ENCODE assay signal across 15 cellular contexts in the genomic region with DNA sequence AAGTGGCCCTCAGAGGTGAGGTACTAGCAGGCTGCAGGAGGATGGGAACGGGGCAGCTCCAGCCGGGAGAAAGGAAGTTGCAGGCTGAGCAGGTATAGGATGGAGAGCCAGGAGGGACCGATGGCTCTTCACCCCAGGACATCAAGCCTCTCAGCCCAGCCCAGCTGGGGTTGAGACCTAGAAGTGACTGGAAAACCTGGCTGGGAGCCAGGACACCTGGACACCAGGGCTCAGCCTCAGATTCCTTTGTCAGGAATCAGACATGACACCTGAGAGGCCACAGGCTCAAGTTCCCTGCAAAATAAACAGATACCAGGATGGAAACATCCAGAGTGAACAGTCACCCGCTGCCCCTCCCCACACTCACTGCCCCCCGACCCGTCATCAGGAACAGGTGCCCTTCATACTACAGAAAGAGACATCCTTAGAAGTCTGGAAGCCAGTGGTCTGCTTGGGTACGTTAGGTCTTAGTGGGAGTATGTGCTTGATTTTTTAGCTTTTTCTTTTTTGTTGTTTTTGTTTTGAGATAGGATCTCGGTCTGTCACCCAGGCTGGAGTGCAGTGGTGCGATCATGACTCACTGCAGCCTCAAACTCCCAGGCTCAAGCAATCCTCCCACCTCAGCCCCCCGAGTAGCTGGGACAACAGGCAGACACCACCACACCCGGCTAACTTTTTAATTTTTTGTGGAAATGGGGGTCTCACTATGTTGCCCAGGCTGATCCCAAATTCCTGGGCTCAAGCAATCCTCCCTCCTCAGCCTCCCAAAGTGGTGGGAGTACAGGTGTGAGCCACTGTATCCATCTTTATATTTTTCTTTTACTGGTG.
DNase-seq lines count a peak whose midpoint lies in the region; ATAC-seq and TF ChIP-seq lines count a peak whose summit lies in the region.
"Had no signal": no experiment of that assay in that cellular context is flagged by ENCODE, and none has a peak within 500 bp of the region (broad histone marks: within the 10 kb centered on the region; RNA-seq: fewer than 3 reads in every experiment).

No MANE protein-coding gene starts in this region.

- no peaks in the 10 kb centered on the region for H3K9me3 Mint-ChIP-seq in WTC11
- H3K9me3 Mint-ChIP-seq: activated naive CD4-positive, alpha-beta T cell treated with anti-CD3 and anti-CD28 coated beads, Interleukin-2, amount 50 U/mL, for 24 hours; nephron had no signal

- no peak overlapping the region for H3K4me3 ChIP-seq in thyroid gland (replicated peaks in 1 of 3)
- no peak overlapping the region for H3K4me3 ChIP-seq in foreskin fibroblast (ENCODE audit: low read depth in 1 of 2, low read length in 2 of 2)
- H3K4me3 ChIP-seq: skin epidermis, tibial nerve had no signal

- POLR2A ChIA-PET in WTC11 (lab: Charles Lee), result no interaction called here

- no peak overlapping the region for H3K27ac ChIP-seq in thyroid gland
- H3K27ac ChIP-seq: skin epidermis, tibial nerve had no signal

- H3K27ac Mint-ChIP-seq in WTC11, result no peak overlapping the region
- H3K27ac Mint-ChIP-seq: activated naive CD4-positive, alpha-beta T cell treated with anti-CD3 and anti-CD28 coated beads, Interleukin-2, amount 50 U/mL, for 24 hours; nephron had no signal

- H3K27me3 ChIP-seq in thyroid gland, result no peaks in the 10 kb centered on the region
- H3K27me3 ChIP-seq: tibial nerve had no signal

- TF ChIP-seq CTCF in WTC11 (IDR thresholded peaks at IDR 0.05) (no peak), thyroid gland (IDR thresholded peaks at IDR 0.05) (no peak), foreskin fibroblast (IDR thresholded peaks at IDR 0.05; ENCODE audit: low read depth, low read length) (no peak)

- no peaks in the 10 kb centered on the region for H3K9me3 ChIP-seq in thyroid gland
- H3K9me3 ChIP-seq: tibial nerve had no signal

- TF ChIP-seq POLR2A in thyroid gland (IDR thresholded peaks at IDR 0.05), result no peak

- DNase-seq in NCI-H82 (lab: John Stamatoyannopoulos, UW), result peak; percentile 46
- DNase-seq in NCI-H82 treated with DMSO at 0.1 percent for 48 hours (lab: John Stamatoyannopoulos, UW; ENCODE audit: unreplicated experiment), result no peak
- DNase-seq in NCI-H345 (lab: John Stamatoyannopoulos, UW), result peak; percentile 62
- no peak for DNase-seq in WTC11 (ENCODE audit: low spot score)
- DNase-seq in thyroid gland, result peak; percentile 34 to 40
- no peak for DNase-seq in foreskin fibroblast
- DNase-seq: ACHN; activated CD8-positive, alpha-beta memory T cell treated with anti-CD3 and anti-CD28 coated beads for 24 hours had no signal

- 50 to 63% methylated on average over 11 of the region's 11 CpGs for WGBS in thyroid gland, 2 donors

- no peaks in the 10 kb centered on the region for H3K36me3 ChIP-seq in thyroid gland
- H3K36me3 ChIP-seq: tibial nerve had no signal

- H3K4me3 Mint-ChIP-seq in WTC11, result no peak overlapping the region
- H3K4me3 Mint-ChIP-seq: activated naive CD4-positive, alpha-beta T cell treated with anti-CD3 and anti-CD28 coated beads, Interleukin-2, amount 50 U/mL, for 24 hours; nephron had no signal

- H3K4me1 Mint-ChIP-seq in WTC11, result peaks cover 11% of the 10 kb centered on the region
- H3K4me1 Mint-ChIP-seq: activated naive CD4-positive, alpha-beta T cell treated with anti-CD3 and anti-CD28 coated beads, Interleukin-2, amount 50 U/mL, for 24 hours had no signal

- no peaks in the 10 kb centered on the region for H3K36me3 Mint-ChIP-seq in WTC11
- H3K36me3 Mint-ChIP-seq: activated naive CD4-positive, alpha-beta T cell treated with anti-CD3 and anti-CD28 coated beads, Interleukin-2, amount 50 U/mL, for 24 hours had no signal

- CTCF ChIA-PET in WTC11 (lab: Charles Lee), result no interaction called here

- ATAC-seq in WTC11 (no peak; the same call in 1 of the 2 replicates), GM18867 (IDR thresholded peaks at IDR 0.05; ENCODE audit: unreplicated experiment) (no peak), HG02973 (IDR thresholded peaks at IDR 0.05; ENCODE audit: unreplicated experiment) (no peak)
- ATAC-seq: left lobe of liver had no signal

- intact Hi-C loops in thyroid gland (cut with DNase I), result no loop called here

- H3K27me3 Mint-ChIP-seq in WTC11 (ENCODE audit: low read depth), result no peaks in the 10 kb centered on the region; the same call in 1 of the 2 replicates
- H3K27me3 Mint-ChIP-seq: activated naive CD4-positive, alpha-beta T cell treated with anti-CD3 and anti-CD28 coated beads, Interleukin-2, amount 50 U/mL, for 24 hours had no signal

- H3K4me1 ChIP-seq in thyroid gland, result no peaks in the 10 kb centered on the region

TF ChIP-seq in WTC11, 78 proteins besides CTCF, POLR2A, EP300 and RAD21:
- peak; percentile 45; the same call in 1 of the 2 replicates for TF ChIP-seq ZNF121 (CRISPR knock-in tag; IDR thresholded peaks at IDR 0.05)
- TF ChIP-seq, protein P1, sequence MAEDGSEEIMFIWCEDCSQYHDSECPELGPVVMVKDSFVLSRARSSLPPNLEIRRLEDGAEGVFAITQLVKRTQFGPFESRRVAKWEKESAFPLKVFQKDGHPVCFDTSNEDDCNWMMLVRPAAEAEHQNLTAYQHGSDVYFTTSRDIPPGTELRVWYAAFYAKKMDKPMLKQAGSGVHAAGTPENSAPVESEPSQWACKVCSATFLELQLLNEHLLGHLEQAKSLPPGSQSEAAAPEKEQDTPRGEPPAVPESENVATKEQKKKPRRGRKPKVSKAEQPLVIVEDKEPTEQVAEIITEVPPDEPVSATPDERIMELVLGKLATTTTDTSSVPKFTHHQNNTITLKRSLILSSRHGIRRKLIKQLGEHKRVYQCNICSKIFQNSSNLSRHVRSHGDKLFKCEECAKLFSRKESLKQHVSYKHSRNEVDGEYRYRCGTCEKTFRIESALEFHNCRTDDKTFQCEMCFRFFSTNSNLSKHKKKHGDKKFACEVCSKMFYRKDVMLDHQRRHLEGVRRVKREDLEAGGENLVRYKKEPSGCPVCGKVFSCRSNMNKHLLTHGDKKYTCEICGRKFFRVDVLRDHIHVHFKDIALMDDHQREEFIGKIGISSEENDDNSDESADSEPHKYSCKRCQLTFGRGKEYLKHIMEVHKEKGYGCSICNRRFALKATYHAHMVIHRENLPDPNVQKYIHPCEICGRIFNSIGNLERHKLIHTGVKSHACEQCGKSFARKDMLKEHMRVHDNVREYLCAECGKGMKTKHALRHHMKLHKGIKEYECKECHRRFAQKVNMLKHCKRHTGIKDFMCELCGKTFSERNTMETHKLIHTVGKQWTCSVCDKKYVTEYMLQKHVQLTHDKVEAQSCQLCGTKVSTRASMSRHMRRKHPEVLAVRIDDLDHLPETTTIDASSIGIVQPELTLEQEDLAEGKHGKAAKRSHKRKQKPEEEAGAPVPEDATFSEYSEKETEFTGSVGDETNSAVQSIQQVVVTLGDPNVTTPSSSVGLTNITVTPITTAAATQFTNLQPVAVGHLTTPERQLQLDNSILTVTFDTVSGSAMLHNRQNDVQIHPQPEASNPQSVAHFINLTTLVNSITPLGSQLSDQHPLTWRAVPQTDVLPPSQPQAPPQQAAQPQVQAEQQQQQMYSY (CRISPR knock-in tag; IDR thresholded peaks at IDR 0.05), result peak; percentile 38; the same call in 1 of the 2 replicates
- TF ChIP-seq, protein P2, sequence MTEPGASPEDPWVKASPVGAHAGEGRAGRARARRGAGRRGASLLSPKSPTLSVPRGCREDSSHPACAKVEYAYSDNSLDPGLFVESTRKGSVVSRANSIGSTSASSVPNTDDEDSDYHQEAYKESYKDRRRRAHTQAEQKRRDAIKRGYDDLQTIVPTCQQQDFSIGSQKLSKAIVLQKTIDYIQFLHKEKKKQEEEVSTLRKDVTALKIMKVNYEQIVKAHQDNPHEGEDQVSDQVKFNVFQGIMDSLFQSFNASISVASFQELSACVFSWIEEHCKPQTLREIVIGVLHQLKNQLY (CRISPR knock-in tag; IDR thresholded peaks at IDR 0.05), result no peak

Comparison
In these comparisons a context has a peak if more than half of its experiments do, and no peak if none do; other contexts are left out.
1. DNase-seq: peak in NCI-H82 (single experiment), NCI-H345 (single experiment) and thyroid gland (2 of 2); none in NCI-H82 treated with DMSO at 0.1 percent for 48 hours (single experiment), WTC11 (single experiment) and foreskin fibroblast (0 of 2).